ENCODE assay signal across 1 cellular context in genomic region chr7:158130023-158130409, GRCh38.
TF ChIP-seq lines count a peak whose summit lies in the region.

No MANE protein-coding gene starts in this region.

TF ChIP-seq in GM23338, 12 proteins besides CTCF, POLR2A, EP300 and RAD21 (continued from another document):
- TF ChIP-seq ZNF462 (CRISPR knock-in tag; IDR thresholded peaks at IDR 0.05) (no peak), ZNF114 (CRISPR knock-in tag; IDR thresholded peaks at IDR 0.05) (no peak), STAT1 (IDR thresholded peaks at IDR 0.05; ENCODE audit: unreplicated experiment) (no peak), EZH2 (IDR thresholded peaks at IDR 0.05; ENCODE audit: low read depth, unreplicated experiment) (no peak)
